ENCODE assay signal across 9 cellular contexts in the genomic region with DNA sequence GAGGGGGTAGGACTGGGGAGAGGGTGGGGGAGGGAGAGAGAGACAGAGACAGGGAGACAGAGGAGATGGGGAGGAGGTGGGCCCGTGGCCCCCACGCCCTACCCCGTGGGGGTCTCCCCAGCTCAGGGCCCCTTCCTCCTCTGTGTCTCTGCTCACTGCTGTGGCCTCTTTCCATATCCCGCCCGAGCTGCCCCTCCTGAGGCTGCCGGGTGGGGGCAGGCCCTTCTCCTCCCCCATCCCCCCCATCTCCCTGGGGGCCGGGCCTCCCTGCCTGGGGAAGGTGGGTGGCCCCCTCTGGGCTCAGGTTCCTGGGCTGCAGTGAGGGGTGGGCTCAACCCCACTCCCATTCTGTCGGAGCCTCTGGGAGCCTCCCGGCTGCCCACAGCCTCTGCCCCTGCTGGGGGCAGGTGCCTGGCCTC. TPM values are rescaled to one million over a fixed set of nuclear protein-coding genes. Genes with fewer than 3 reads are reported as not detected.
A peak's percentile ranks its signal among the peaks of the same experiment; 100 is the strongest.
DNase-seq lines count a peak whose midpoint lies in the region; ATAC-seq and TF ChIP-seq lines count a peak whose summit lies in the region.
"Had no signal": no experiment of that assay in that cellular context is flagged by ENCODE, and none has a peak within 500 bp of the region (broad histone marks: within the 10 kb centered on the region; RNA-seq: fewer than 3 reads in every experiment).

No MANE protein-coding gene starts in this region.

- H3K4me2 ChIP-seq in DOHH2 (ENCODE audit: low read length): peak overlapping the region; percentile 61

- no peaks in the 10 kb centered on the region for H3K36me3 ChIP-seq in DOHH2 (ENCODE audit: control insufficient read depth, low read length)

- H3K4me3 Mint-ChIP-seq in activated CD4-positive, alpha-beta memory T cell treated with anti-CD3 and anti-CD28 coated beads, Interleukin-2, amount 10 ng/mL, durations not matched to agents 7 days and 5 days: peak overlapping the region; percentile 76
- H3K4me3 Mint-ChIP-seq in naive thymus-derived CD8-positive, alpha-beta T cell: peak overlapping the region in 5 of 10 donors; percentile 84 to 93 (median 91)
- H3K4me3 Mint-ChIP-seq: neural crest cell had no signal

- peaks cover 6% of the 10 kb centered on the region; the same call in 1 of the 2 replicates for H3K27me3 ChIP-seq in DOHH2 (ENCODE audit: control insufficient read depth, low read length)

- peak overlapping the region; percentile 92 for H3K27ac Mint-ChIP-seq in activated CD4-positive, alpha-beta memory T cell treated with anti-CD3 and anti-CD28 coated beads, Interleukin-2, amount 10 ng/mL, durations not matched to agents 7 days and 5 days
- H3K27ac Mint-ChIP-seq in naive thymus-derived CD8-positive, alpha-beta T cell: peak overlapping the region in 1 of 10 donors; percentile 97

- H3K79me2 ChIP-seq in DOHH2 (ENCODE audit: control insufficient read depth, low read length): no peaks in the 10 kb centered on the region

- peaks cover under 1% of the 10 kb centered on the region for H3K27me3 Mint-ChIP-seq in activated CD4-positive, alpha-beta memory T cell treated with anti-CD3 and anti-CD28 coated beads, Interleukin-2, amount 10 ng/mL, durations not matched to agents 7 days and 5 days
- H3K27me3 Mint-ChIP-seq in naive thymus-derived CD8-positive, alpha-beta T cell: peaks cover 10 to 27% (median 22%) of the 10 kb centered on the region in 5 donors

- TF ChIP-seq CTCF in DOHH2 (IDR thresholded peaks at IDR 0.05; ENCODE audit: low read depth, low read length, poor library complexity, severe bottlenecking) (no peak), RWPE1 (conservative IDR thresholded peaks at IDR 0.05; ENCODE audit: low read depth) (no peak)

- H3K4me3 ChIP-seq in DOHH2 (ENCODE audit: low read length): peak overlapping the region; percentile 40

- no peaks in the 10 kb centered on the region for H3F3A ChIP-seq in DOHH2 (ENCODE audit: control insufficient read depth, insufficient read depth)

- H3K9me3 Mint-ChIP-seq in activated CD4-positive, alpha-beta memory T cell treated with anti-CD3 and anti-CD28 coated beads, Interleukin-2, amount 10 ng/mL, durations not matched to agents 7 days and 5 days: peaks cover under 1% of the 10 kb centered on the region
- no peaks in the 10 kb centered on the region for H3K9me3 Mint-ChIP-seq in naive thymus-derived CD8-positive, alpha-beta T cell

- CTCF ChIA-PET in activated CD4-positive, alpha-beta memory T cell treated with anti-CD3 and anti-CD28 coated beads, Interleukin-2, amount 10 ng/mL, durations not matched to agents 7 days and 5 days (lab: Charles Lee): interaction anchor here (1.0 to 1.8 kb wide), 4 partner anchors 9 to 14 kb away, joined by 3 to 12 read pairs (median 6); a partner anchor contains a TSS
- CTCF ChIA-PET in RWPE1 (lab: Yijun Ruan, JAX): interaction anchor here (1.0 kb wide), 1 partner anchor 8 kb away, joined by 3 read pairs; no protein-coding TSS in a partner anchor

- H3K4me1 ChIP-seq in DOHH2 (ENCODE audit: control insufficient read depth, low read length): peaks cover 25% of the 10 kb centered on the region

- 0 out of 2 replicates have a peak, but pooled peaks cover under 1% of the 10 kb centered on the region for H3K9me3 ChIP-seq in DOHH2 (ENCODE audit: control insufficient read depth, insufficient read depth, low read length)

- DNase-seq in activated CD4-positive, alpha-beta memory T cell treated with anti-CD3 and anti-CD28 coated beads, Interleukin-2, amount 10 ng/mL, durations not matched to agents 7 days and 5 days: no peak
- no peak for DNase-seq in naive thymus-derived CD8-positive, alpha-beta T cell
- no peak for DNase-seq in CD1c-positive myeloid dendritic cell (ENCODE audit: extremely low spot score)
- DNase-seq in RWPE1 (ENCODE audit: low spot score): no peak
- DNase-seq in amniotic stem cell (lab: John Stamatoyannopoulos, UW): no peak
- no peak for DNase-seq in LoVo (ENCODE audit: low spot score)

- POLR2A ChIA-PET in activated CD4-positive, alpha-beta memory T cell treated with anti-CD3 and anti-CD28 coated beads, Interleukin-2, amount 10 ng/mL, durations not matched to agents 7 days and 5 days (lab: Charles Lee): interaction anchor here (1.0 to 3.2 kb wide), 12 partner anchors 8 to 1238 kb away, joined by 3 to 18 read pairs (median 6); a partner anchor contains a TSS
- POLR2A ChIA-PET in naive thymus-derived CD8-positive, alpha-beta T cell (lab: Charles Lee): interaction anchor here (0.8 to 1.2 kb wide), 2 partner anchors 9 to 14 kb away, joined by 3 to 7 read pairs; no protein-coding TSS in a partner anchor
- POLR2A ChIA-PET in RWPE1 (lab: Yijun Ruan, JAX; ENCODE audit: low non-redundant PET): no interaction called here

- H3K9me2 ChIP-seq in DOHH2 (replicated peaks; ENCODE audit: control insufficient read depth, low read length): no peaks in the 10 kb centered on the region

- no peaks in the 10 kb centered on the region for H4K20me1 ChIP-seq in DOHH2 (ENCODE audit: control insufficient read depth, insufficient read depth, low read depth, low read length)

- H3K36me3 Mint-ChIP-seq in activated CD4-positive, alpha-beta memory T cell treated with anti-CD3 and anti-CD28 coated beads, Interleukin-2, amount 10 ng/mL, durations not matched to agents 7 days and 5 days (ENCODE audit: low read depth): peaks cover 6% of the 10 kb centered on the region
- H3K36me3 Mint-ChIP-seq in naive thymus-derived CD8-positive, alpha-beta T cell: no peaks in the 10 kb centered on the region

- H3K27ac ChIP-seq in DOHH2 (ENCODE audit: low read depth, low read length): no peak overlapping the region
- H3K27ac ChIP-seq in RWPE1: no peak overlapping the region

- peak; percentile 12 for ATAC-seq in GM21528 (IDR thresholded peaks at IDR 0.05; ENCODE audit: low FRiP score, unreplicated experiment)
- ATAC-seq in naive thymus-derived CD8-positive, alpha-beta T cell: peak; percentile 14 to 33

- peaks cover 60% of the 10 kb centered on the region for H3K4me1 Mint-ChIP-seq in activated CD4-positive, alpha-beta memory T cell treated with anti-CD3 and anti-CD28 coated beads, Interleukin-2, amount 10 ng/mL, durations not matched to agents 7 days and 5 days
- H3K4me1 Mint-ChIP-seq in naive thymus-derived CD8-positive, alpha-beta T cell: peaks cover 11 to 37% (median 31%) of the 10 kb centered on the region in 4 donors

RNA-seq across cellular contexts. Expression of a gene that starts 0.3 kb away (rescaled TPM):
- 10 to 100 TPM; 17.2 to 17.9 TPM for total RNA-seq in activated CD4-positive, alpha-beta memory T cell treated with anti-CD3 and anti-CD28 coated beads, Interleukin-2, amount 10 ng/mL, durations not matched to agents 7 days and 5 days
- total RNA-seq in naive thymus-derived CD8-positive, alpha-beta T cell: under 1 TPM; 0.23 to 0.47 TPM
- polyA plus RNA-seq in naive thymus-derived CD8-positive, alpha-beta T cell: 1 to 10 TPM in 1 of 3 donors, under 1 TPM in 2; 0.15 to 6.0 (median 0.60) TPM
- total RNA-seq: neural crest cell had no signal

RNA-seq across cellular contexts. Expression of a gene that starts 10.5 kb away (rescaled TPM):
- total RNA-seq in activated CD4-positive, alpha-beta memory T cell treated with anti-CD3 and anti-CD28 coated beads, Interleukin-2, amount 10 ng/mL, durations not matched to agents 7 days and 5 days: under 1 TPM in 1 of 2 experiments, not detected in 1; 0.13 TPM
- total RNA-seq in naive thymus-derived CD8-positive, alpha-beta T cell: not detected
- polyA plus RNA-seq in naive thymus-derived CD8-positive, alpha-beta T cell: not detected
- total RNA-seq: neural crest cell had no signal

RNA-seq across cellular contexts. Expression of a gene that starts 50.0 kb away (rescaled TPM):
- total RNA-seq in activated CD4-positive, alpha-beta memory T cell treated with anti-CD3 and anti-CD28 coated beads, Interleukin-2, amount 10 ng/mL, durations not matched to agents 7 days and 5 days: under 1 TPM; 0.38 to 0.43 TPM
- total RNA-seq in naive thymus-derived CD8-positive, alpha-beta T cell: not detected
- polyA plus RNA-seq in naive thymus-derived CD8-positive, alpha-beta T cell: not detected

Comparison
In these comparisons a context has a peak if more than half of its experiments do, and no peak if none do; other contexts are left out.
1. RNA of a gene that starts 0.3 kb away (total RNA-seq): 17.2 to 17.9 TPM in activated CD4-positive, alpha-beta memory T cell treated with anti-CD3 and anti-CD28 coated beads, Interleukin-2, amount 10 ng/mL, durations not matched to agents 7 days and 5 days; 0.23 to 0.47 TPM in naive thymus-derived CD8-positive, alpha-beta T cell; every median in the first group is over 10 times any median in the second.